Comparison of ENCODE assay signal across 1 cellular context in the genomic region with DNA sequence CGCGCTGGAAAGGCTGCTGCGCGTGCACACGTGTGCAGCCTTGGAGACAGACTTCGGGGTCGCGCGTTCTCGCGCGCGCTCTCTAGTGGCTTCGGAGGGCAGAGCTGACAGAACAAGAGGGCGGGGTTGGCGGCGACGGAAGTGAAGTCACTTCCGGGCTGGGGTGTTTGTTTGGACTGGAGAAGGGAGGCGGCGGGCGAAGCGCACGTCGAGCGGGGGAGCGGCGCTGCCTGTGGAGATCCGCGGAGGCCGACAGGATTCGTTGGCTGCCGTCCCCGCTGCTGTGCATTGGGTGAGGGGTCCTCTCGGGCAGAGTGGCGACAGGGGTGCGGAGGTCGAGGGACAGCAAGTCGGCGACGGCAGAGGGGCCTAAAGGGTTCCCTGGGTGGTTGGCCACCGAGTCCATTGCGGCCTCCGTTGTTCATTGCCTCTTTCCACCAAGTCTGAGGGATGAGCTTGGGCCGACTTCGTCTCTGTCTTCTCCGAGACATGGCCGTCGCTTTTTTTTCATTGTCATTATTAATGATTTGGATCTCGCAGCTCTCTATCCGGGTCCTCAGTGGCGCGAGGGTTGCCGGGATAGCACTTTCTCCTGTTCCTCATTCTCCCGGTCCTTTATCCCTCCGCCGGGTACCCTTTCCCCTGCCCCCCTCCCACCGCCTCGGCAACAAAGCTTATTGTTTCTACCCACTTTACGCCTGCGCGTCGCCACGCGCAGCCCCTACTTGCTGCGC.
TF ChIP-seq lines count a peak whose summit lies in the region.

A gene with protein sequence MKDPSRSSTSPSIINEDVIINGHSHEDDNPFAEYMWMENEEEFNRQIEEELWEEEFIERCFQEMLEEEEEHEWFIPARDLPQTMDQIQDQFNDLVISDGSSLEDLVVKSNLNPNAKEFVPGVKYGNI (plus strand): TSS at position 166 of the 734 bp plus-strand sequence. CDS start 21,931 bp downstream, outside the sequence.

TF ChIP-seq in HepG2, 621 proteins besides CTCF, POLR2A, EP300 and RAD21 (continued from another document and continues in another):
- TF ChIP-seq, protein P1, sequence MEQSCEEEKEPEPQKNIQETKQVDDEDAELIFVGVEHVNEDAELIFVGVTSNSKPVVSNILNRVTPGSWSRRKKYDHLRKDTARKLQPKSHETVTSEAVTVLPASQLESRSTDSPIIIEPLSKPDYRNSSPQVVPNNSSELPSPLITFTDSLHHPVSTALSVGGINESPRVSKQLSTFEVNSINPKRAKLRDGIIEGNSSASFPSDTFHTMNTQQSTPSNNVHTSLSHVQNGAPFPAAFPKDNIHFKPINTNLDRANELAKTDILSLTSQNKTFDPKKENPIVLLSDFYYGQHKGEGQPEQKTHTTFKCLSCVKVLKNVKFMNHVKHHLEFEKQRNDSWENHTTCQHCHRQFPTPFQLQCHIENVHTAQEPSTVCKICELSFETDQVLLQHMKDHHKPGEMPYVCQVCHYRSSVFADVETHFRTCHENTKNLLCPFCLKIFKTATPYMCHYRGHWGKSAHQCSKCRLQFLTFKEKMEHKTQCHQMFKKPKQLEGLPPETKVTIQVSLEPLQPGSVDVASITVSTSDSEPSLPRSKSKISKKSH (CRISPR knock-in tag; IDR thresholded peaks at IDR 0.05; ENCODE audit: borderline replicate concordance): no peak
- TF ChIP-seq ZBTB20 (CRISPR knock-in tag; IDR thresholded peaks at IDR 0.05; ENCODE audit: borderline replicate concordance, low read depth): no peak; the same call in 1 of the 2 replicates
- TF ChIP-seq MEIS1 (CRISPR knock-in tag; IDR thresholded peaks at IDR 0.05; ENCODE audit: borderline replicate concordance): peak; percentile 91
- peak; percentile 67; the same call in 1 of the 2 replicates for TF ChIP-seq SPEN (CRISPR knock-in tag; IDR thresholded peaks at IDR 0.05; ENCODE audit: low read depth)
- TF ChIP-seq, protein P2, sequence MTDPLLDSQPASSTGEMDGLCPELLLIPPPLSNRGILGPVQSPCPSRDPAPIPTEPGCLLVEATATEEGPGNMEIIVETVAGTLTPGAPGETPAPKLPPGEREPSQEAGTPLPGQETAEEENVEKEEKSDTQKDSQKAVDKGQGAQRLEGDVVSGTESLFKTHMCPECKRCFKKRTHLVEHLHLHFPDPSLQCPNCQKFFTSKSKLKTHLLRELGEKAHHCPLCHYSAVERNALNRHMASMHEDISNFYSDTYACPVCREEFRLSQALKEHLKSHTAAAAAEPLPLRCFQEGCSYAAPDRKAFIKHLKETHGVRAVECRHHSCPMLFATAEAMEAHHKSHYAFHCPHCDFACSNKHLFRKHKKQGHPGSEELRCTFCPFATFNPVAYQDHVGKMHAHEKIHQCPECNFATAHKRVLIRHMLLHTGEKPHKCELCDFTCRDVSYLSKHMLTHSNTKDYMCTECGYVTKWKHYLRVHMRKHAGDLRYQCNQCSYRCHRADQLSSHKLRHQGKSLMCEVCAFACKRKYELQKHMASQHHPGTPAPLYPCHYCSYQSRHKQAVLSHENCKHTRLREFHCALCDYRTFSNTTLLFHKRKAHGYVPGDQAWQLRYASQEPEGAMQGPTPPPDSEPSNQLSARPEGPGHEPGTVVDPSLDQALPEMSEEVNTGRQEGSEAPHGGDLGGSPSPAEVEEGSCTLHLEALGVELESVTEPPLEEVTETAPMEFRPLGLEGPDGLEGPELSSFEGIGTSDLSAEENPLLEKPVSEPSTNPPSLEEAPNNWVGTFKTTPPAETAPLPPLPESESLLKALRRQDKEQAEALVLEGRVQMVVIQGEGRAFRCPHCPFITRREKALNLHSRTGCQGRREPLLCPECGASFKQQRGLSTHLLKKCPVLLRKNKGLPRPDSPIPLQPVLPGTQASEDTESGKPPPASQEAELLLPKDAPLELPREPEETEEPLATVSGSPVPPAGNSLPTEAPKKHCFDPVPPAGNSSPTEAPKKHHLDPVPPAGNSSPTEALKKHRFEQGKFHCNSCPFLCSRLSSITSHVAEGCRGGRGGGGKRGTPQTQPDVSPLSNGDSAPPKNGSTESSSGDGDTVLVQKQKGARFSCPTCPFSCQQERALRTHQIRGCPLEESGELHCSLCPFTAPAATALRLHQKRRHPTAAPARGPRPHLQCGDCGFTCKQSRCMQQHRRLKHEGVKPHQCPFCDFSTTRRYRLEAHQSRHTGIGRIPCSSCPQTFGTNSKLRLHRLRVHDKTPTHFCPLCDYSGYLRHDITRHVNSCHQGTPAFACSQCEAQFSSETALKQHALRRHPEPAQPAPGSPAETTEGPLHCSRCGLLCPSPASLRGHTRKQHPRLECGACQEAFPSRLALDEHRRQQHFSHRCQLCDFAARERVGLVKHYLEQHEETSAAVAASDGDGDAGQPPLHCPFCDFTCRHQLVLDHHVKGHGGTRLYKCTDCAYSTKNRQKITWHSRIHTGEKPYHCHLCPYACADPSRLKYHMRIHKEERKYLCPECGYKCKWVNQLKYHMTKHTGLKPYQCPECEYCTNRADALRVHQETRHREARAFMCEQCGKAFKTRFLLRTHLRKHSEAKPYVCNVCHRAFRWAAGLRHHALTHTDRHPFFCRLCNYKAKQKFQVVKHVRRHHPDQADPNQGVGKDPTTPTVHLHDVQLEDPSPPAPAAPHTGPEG (CRISPR knock-in tag; IDR thresholded peaks at IDR 0.05): no peak
- TF ChIP-seq ZNF761 (CRISPR knock-in tag; conservative IDR thresholded peaks at IDR 0.05): no peak; the same call in 1 of the 2 replicates
- TF ChIP-seq, protein P3, sequence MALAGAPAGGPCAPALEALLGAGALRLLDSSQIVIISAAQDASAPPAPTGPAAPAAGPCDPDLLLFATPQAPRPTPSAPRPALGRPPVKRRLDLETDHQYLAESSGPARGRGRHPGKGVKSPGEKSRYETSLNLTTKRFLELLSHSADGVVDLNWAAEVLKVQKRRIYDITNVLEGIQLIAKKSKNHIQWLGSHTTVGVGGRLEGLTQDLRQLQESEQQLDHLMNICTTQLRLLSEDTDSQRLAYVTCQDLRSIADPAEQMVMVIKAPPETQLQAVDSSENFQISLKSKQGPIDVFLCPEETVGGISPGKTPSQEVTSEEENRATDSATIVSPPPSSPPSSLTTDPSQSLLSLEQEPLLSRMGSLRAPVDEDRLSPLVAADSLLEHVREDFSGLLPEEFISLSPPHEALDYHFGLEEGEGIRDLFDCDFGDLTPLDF (CRISPR knock-in tag; IDR thresholded peaks at IDR 0.05): peak; percentile 62; the same call in 1 of the 2 replicates
- no peak for TF ChIP-seq REXO4 (CRISPR knock-in tag; IDR thresholded peaks at IDR 0.05; ENCODE audit: borderline replicate concordance)
- TF ChIP-seq FIP1L1 (IDR thresholded peaks at IDR 0.05; ENCODE audit: borderline replicate concordance, insufficient read depth, low read depth, low read length): peak; percentile 79; the same call in 1 of the 2 replicates
- TF ChIP-seq, protein P4, sequence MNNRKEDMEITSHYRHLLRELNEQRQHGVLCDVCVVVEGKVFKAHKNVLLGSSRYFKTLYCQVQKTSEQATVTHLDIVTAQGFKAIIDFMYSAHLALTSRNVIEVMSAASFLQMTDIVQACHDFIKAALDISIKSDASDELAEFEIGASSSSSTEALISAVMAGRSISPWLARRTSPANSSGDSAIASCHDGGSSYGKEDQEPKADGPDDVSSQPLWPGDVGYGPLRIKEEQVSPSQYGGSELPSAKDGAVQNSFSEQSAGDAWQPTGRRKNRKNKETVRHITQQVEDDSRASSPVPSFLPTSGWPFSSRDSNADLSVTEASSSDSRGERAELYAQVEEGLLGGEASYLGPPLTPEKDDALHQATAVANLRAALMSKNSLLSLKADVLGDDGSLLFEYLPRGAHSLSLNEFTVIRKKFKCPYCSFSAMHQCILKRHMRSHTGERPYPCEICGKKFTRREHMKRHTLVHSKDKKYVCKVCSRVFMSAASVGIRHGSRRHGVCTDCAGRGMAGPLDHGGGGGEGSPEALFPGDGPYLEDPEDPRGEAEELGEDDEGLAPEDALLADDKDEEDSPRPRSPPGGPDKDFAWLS (CRISPR knock-in tag; IDR thresholded peaks at IDR 0.05; ENCODE audit: borderline replicate concordance): no peak
- TF ChIP-seq HNF4A (CRISPR knock-in tag; IDR thresholded peaks at IDR 0.05): no peak
- no peak for TF ChIP-seq ZKSCAN1 (IDR thresholded peaks at IDR 0.05; ENCODE audit: low read length)
- no peak for TF ChIP-seq ZNF136 (CRISPR knock-in tag; IDR thresholded peaks at IDR 0.05; ENCODE audit: low read depth)
- TF ChIP-seq MZF1 (CRISPR knock-in tag; IDR thresholded peaks at IDR 0.05; ENCODE audit: borderline replicate concordance): no peak
- TF ChIP-seq BHLHE40 (IDR thresholded peaks at IDR 0.05; ENCODE audit: low read length): peak; percentile 77; the same call in 1 of the 2 replicates
- peak; percentile 97 for TF ChIP-seq ZNF501 (CRISPR knock-in tag; IDR thresholded peaks at IDR 0.05)
- peak; percentile 48; the same call in 1 of the 2 replicates for TF ChIP-seq ZIK1 (CRISPR knock-in tag; IDR thresholded peaks at IDR 0.05; ENCODE audit: borderline replicate concordance, low read depth)
- TF ChIP-seq MAF1 (CRISPR knock-in tag; IDR thresholded peaks at IDR 0.05; ENCODE audit: borderline replicate concordance): peak; percentile 79; the same call in 1 of the 2 replicates
- peak; percentile 71 for TF ChIP-seq HDAC1 (CRISPR knock-in tag; IDR thresholded peaks at IDR 0.05)
- no peak for TF ChIP-seq ZNF530 (CRISPR knock-in tag; IDR thresholded peaks at IDR 0.05; ENCODE audit: low read depth)
- TF ChIP-seq FOXP1 (IDR thresholded peaks at IDR 0.05): no peak
- TF ChIP-seq FOXP1 (CRISPR knock-in tag; IDR thresholded peaks at IDR 0.05): 0 out of 2 replicates have a peak, but pooled peaks have one; percentile 23
- TF ChIP-seq NPAS2 (CRISPR knock-in tag; IDR thresholded peaks at IDR 0.05; ENCODE audit: borderline replicate concordance): no peak
- TF ChIP-seq, protein P5, sequence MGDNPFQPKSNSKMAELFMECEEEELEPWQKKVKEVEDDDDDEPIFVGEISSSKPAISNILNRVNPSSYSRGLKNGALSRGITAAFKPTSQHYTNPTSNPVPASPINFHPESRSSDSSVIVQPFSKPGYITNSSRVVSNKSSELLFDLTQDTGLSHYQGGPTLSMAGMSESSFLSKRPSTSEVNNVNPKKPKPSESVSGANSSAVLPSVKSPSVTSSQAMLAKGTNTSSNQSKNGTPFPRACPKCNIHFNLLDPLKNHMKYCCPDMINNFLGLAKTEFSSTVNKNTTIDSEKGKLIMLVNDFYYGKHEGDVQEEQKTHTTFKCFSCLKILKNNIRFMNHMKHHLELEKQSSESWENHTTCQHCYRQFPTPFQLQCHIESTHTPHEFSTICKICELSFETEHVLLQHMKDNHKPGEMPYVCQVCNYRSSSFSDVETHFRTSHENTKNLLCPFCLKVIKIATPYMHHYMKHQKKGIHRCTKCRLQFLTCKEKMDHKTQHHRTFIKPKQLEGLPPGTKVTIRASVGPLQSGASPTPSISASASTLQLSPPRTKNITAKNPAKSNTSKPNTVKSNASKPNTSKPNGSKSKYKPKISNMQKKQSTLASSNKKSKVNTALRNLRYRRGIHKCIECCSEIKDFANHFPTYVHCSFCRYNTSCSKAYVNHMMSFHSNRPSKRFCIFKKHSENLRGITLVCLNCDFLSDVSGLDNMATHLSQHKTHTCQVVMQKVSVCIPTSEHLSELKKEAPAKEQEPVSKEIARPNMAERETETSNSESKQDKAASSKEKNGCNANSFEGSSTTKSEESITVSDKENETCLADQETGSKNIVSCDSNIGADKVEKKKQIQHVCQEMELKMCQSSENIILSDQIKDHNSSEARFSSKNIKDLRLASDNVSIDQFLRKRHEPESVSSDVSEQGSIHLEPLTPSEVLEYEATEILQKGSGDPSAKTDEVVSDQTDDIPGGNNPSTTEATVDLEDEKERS (CRISPR knock-in tag; IDR thresholded peaks at IDR 0.05): no peak
- TF ChIP-seq, protein P6, sequence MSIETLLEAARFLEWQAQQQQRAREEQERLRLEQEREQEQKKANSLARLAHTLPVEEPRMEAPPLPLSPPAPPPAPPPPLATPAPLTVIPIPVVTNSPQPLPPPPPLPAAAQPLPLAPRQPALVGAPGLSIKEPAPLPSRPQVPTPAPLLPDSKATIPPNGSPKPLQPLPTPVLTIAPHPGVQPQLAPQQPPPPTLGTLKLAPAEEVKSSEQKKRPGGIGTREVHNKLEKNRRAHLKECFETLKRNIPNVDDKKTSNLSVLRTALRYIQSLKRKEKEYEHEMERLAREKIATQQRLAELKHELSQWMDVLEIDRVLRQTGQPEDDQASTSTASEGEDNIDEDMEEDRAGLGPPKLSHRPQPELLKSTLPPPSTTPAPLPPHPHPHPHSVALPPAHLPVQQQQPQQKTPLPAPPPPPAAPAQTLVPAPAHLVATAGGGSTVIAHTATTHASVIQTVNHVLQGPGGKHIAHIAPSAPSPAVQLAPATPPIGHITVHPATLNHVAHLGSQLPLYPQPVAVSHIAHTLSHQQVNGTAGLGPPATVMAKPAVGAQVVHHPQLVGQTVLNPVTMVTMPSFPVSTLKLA (IDR thresholded peaks at IDR 0.05): peak; percentile 84
- no peak for TF ChIP-seq CBX1 (IDR thresholded peaks at IDR 0.05; ENCODE audit: low read depth)
- TF ChIP-seq SP4 (CRISPR knock-in tag; IDR thresholded peaks at IDR 0.05): peak; percentile 66; the same call in 1 of the 2 replicates
- no peak; the same call in 1 of the 2 replicates for TF ChIP-seq IRX3 (CRISPR knock-in tag; IDR thresholded peaks at IDR 0.05; ENCODE audit: borderline replicate concordance, low read depth)
- no peak for TF ChIP-seq ARHGAP35 (CRISPR knock-in tag; IDR thresholded peaks at IDR 0.05; ENCODE audit: borderline replicate concordance)
- TF ChIP-seq ZFY (CRISPR knock-in tag; IDR thresholded peaks at IDR 0.05): peak; percentile 90
- TF ChIP-seq ZNF160 (CRISPR knock-in tag; IDR thresholded peaks at IDR 0.05): peak; percentile 78; the same call in 1 of the 2 replicates
- 0 out of 2 replicates have a peak, but pooled peaks have one; percentile 32 for TF ChIP-seq CCDC6 (CRISPR knock-in tag; IDR thresholded peaks at IDR 0.05)
- TF ChIP-seq, protein P7, sequence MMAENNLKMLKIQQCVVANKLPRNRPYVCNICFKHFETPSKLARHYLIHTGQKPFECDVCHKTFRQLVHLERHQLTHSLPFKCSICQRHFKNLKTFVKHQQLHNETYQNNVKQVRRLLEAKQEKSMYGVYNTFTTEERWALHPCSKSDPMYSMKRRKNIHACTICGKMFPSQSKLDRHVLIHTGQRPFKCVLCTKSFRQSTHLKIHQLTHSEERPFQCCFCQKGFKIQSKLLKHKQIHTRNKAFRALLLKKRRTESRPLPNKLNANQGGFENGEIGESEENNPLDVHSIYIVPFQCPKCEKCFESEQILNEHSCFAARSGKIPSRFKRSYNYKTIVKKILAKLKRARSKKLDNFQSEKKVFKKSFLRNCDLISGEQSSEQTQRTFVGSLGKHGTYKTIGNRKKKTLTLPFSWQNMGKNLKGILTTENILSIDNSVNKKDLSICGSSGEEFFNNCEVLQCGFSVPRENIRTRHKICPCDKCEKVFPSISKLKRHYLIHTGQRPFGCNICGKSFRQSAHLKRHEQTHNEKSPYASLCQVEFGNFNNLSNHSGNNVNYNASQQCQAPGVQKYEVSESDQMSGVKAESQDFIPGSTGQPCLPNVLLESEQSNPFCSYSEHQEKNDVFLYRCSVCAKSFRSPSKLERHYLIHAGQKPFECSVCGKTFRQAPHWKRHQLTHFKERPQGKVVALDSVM (CRISPR knock-in tag; IDR thresholded peaks at IDR 0.05): peak; percentile 74
- no peak for TF ChIP-seq MIXL1 (CRISPR knock-in tag; IDR thresholded peaks at IDR 0.05)
- TF ChIP-seq, protein P8, sequence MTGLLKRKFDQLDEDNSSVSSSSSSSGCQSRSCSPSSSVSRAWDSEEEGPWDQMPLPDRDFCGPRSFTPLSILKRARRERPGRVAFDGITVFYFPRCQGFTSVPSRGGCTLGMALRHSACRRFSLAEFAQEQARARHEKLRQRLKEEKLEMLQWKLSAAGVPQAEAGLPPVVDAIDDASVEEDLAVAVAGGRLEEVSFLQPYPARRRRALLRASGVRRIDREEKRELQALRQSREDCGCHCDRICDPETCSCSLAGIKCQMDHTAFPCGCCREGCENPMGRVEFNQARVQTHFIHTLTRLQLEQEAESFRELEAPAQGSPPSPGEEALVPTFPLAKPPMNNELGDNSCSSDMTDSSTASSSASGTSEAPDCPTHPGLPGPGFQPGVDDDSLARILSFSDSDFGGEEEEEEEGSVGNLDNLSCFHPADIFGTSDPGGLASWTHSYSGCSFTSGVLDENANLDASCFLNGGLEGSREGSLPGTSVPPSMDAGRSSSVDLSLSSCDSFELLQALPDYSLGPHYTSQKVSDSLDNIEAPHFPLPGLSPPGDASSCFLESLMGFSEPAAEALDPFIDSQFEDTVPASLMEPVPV (CRISPR knock-in tag; IDR thresholded peaks at IDR 0.05): peak; percentile 85
